Comparison of ENCODE assay signal across 1 cellular context in the genomic region with DNA sequence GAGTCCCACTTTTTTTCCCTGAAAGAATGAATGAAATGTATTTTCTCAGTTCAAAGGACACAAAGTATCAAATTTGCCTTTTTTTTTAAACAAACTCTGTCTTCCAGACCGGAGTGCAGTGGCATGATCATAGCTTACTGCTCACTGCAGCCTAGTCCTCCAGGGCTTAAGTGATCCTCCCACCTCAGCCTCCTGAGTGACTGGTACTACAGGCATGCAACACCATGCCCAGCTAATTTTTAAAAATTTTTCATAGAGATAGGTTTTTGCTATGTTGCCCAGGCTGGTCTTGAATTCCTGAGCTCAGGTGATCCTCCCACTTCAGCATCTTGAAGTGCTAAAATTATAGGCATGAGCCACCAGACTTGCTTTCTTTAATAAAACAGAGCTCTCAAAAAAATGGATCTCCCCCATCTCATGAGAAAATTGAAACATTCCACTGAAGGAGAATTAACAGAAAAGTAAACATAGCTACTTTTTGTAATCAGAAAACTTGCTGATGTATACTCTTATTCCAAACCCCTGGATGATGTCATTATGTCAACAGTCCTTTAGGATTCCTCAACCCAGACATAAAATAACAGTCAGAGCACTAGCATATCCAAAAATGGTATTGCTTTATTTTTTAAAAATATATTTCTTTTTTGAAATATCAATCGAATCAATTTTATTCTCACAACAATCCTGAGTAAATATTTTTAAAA.
A peak's percentile ranks its signal among the peaks of the same experiment; 100 is the strongest.
TF ChIP-seq lines count a peak whose summit lies in the region.

No MANE protein-coding gene starts in this region.

TF ChIP-seq in HEK293, 187 proteins besides CTCF, POLR2A, EP300 and RAD21 (continued from another document and continues in another):
- TF ChIP-seq, protein P1, sequence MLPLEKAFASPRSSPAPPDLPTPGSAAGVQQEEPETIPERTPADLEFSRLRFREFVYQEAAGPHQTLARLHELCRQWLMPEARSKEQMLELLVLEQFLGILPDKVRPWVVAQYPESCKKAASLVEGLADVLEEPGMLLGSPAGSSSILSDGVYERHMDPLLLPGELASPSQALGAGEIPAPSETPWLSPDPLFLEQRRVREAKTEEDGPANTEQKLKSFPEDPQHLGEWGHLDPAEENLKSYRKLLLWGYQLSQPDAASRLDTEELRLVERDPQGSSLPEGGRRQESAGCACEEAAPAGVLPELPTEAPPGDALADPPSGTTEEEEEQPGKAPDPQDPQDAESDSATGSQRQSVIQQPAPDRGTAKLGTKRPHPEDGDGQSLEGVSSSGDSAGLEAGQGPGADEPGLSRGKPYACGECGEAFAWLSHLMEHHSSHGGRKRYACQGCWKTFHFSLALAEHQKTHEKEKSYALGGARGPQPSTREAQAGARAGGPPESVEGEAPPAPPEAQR (tag by site-specific recombination; IDR thresholded peaks at IDR 0.05), result no peak
- TF ChIP-seq ZNF266 (tag by site-specific recombination; IDR thresholded peaks at IDR 0.05; ENCODE audit: low read depth) (no peak), GLI2 (tag by site-specific recombination; IDR thresholded peaks at IDR 0.05; ENCODE audit: borderline replicate concordance, low read depth) (no peak), ZNF521 (tag by site-specific recombination; IDR thresholded peaks at IDR 0.05) (no peak), ZNF561 (tag by site-specific recombination; IDR thresholded peaks at IDR 0.05; ENCODE audit: borderline replicate concordance) (no peak), OSR2 (tag by site-specific recombination; IDR thresholded peaks at IDR 0.05) (peak; percentile 84), ZNF202 (tag by site-specific recombination; IDR thresholded peaks at IDR 0.05; ENCODE audit: borderline replicate concordance) (no peak), ZNF677 (tag by site-specific recombination; IDR thresholded peaks at IDR 0.05) (no peak), ZBTB48 (tag by site-specific recombination; IDR thresholded peaks at IDR 0.05) (no peak), ZNF394 (tag by site-specific recombination; IDR thresholded peaks at IDR 0.05; ENCODE audit: borderline replicate concordance) (no peak), ZNF544 (tag by site-specific recombination; IDR thresholded peaks at IDR 0.05) (no peak), ZNF747 (tag by site-specific recombination; IDR thresholded peaks at IDR 0.05) (no peak), ZNF776 (tag by site-specific recombination; IDR thresholded peaks at IDR 0.05; ENCODE audit: borderline replicate concordance) (no peak), FEZF1 (tag by site-specific recombination; IDR thresholded peaks at IDR 0.05) (no peak), OVOL3 (tag by site-specific recombination; IDR thresholded peaks at IDR 0.05) (no peak), ZNF623 (tag by site-specific recombination; IDR thresholded peaks at IDR 0.05) (no peak), ZNF239 (tag by site-specific recombination; IDR thresholded peaks at IDR 0.05) (no peak), ZNF600 (tag by site-specific recombination; IDR thresholded peaks at IDR 0.05) (no peak), ZBTB20 (tag by site-specific recombination; IDR thresholded peaks at IDR 0.05) (no peak), BCL11B (tag by site-specific recombination; IDR thresholded peaks at IDR 0.05; ENCODE audit: low read depth) (no peak), ZNF132 (tag by site-specific recombination; IDR thresholded peaks at IDR 0.05; ENCODE audit: borderline replicate concordance) (no peak), KLF7 (tag by site-specific recombination; IDR thresholded peaks at IDR 0.05; ENCODE audit: borderline replicate concordance) (no peak), ZNF155 (tag by site-specific recombination; IDR thresholded peaks at IDR 0.05) (no peak), ZNF837 (tag by site-specific recombination; IDR thresholded peaks at IDR 0.05) (no peak), ZNF112 (tag by site-specific recombination; IDR thresholded peaks at IDR 0.05) (no peak), ZFHX2 (tag by site-specific recombination; conservative IDR thresholded peaks at IDR 0.05) (no peak), ZNF473 (tag by site-specific recombination; IDR thresholded peaks at IDR 0.05) (no peak), ZNF174 (tag by site-specific recombination; IDR thresholded peaks at IDR 0.05) (no peak), ZNF560 (tag by site-specific recombination; IDR thresholded peaks at IDR 0.05; ENCODE audit: borderline replicate concordance) (no peak), PRDM1 (tag by site-specific recombination; IDR thresholded peaks at IDR 0.05) (peak; percentile 52; the same call in 1 of the 2 replicates), SALL2 (tag by site-specific recombination; IDR thresholded peaks at IDR 0.05; ENCODE audit: borderline replicate concordance) (no peak), ZNF223 (tag by site-specific recombination; IDR thresholded peaks at IDR 0.05) (no peak), ZNF555 (tag by site-specific recombination; conservative IDR thresholded peaks at IDR 0.05) (no peak), SETDB1 (IDR thresholded peaks at IDR 0.05; ENCODE audit: insufficient read length, low read length) (no peak), REPIN1 (tag by site-specific recombination; IDR thresholded peaks at IDR 0.05; ENCODE audit: low read depth) (no peak), MZF1 (tag by site-specific recombination; IDR thresholded peaks at IDR 0.05; ENCODE audit: borderline replicate concordance) (no peak), ZNF350 (tag by site-specific recombination; IDR thresholded peaks at IDR 0.05) (no peak), ZBTB21 (tag by site-specific recombination; IDR thresholded peaks at IDR 0.05) (no peak; the same call in 1 of the 2 replicates), ZNF514 (tag by site-specific recombination; IDR thresholded peaks at IDR 0.05) (no peak), GLI4 (tag by site-specific recombination; IDR thresholded peaks at IDR 0.05) (no peak)
- TF ChIP-seq, protein P2, sequence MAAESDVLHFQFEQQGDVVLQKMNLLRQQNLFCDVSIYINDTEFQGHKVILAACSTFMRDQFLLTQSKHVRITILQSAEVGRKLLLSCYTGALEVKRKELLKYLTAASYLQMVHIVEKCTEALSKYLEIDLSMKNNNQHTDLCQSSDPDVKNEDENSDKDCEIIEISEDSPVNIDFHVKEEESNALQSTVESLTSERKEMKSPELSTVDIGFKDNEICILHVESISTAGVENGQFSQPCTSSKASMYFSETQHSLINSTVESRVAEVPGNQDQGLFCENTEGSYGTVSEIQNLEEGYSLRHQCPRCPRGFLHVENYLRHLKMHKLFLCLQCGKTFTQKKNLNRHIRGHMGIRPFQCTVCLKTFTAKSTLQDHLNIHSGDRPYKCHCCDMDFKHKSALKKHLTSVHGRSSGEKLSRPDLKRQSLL (tag by site-specific recombination; IDR thresholded peaks at IDR 0.05), result no peak
- TF ChIP-seq, protein P3, sequence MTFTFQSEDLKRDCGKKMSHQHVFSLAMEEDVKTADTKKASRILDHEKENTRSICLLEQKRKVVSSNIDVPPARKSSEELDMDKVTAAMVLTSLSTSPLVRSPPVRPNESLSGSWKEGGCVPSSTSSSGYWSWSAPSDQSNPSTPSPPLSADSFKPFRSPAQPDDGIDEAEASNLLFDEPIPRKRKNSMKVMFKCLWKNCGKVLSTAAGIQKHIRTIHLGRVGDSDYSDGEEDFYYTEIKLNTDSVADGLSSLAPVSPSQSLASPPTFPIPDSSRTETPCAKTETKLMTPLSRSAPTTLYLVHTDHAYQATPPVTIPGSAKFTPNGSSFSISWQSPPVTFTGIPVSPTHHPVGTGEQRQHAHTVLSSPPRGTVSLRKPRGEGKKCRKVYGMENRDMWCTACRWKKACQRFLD (tag by site-specific recombination; IDR thresholded peaks at IDR 0.05), result no peak
- TF ChIP-seq, protein P4, sequence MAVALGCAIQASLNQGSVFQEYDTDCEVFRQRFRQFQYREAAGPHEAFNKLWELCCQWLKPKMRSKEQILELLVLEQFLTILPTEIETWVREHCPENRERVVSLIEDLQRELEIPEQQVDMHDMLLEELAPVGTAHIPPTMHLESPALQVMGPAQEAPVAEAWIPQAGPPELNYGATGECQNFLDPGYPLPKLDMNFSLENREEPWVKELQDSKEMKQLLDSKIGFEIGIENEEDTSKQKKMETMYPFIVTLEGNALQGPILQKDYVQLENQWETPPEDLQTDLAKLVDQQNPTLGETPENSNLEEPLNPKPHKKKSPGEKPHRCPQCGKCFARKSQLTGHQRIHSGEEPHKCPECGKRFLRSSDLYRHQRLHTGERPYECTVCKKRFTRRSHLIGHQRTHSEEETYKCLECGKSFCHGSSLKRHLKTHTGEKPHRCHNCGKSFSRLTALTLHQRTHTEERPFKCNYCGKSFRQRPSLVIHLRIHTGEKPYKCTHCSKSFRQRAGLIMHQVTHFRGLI (tag by site-specific recombination; IDR thresholded peaks at IDR 0.05), result no peak
- TF ChIP-seq, protein P5, sequence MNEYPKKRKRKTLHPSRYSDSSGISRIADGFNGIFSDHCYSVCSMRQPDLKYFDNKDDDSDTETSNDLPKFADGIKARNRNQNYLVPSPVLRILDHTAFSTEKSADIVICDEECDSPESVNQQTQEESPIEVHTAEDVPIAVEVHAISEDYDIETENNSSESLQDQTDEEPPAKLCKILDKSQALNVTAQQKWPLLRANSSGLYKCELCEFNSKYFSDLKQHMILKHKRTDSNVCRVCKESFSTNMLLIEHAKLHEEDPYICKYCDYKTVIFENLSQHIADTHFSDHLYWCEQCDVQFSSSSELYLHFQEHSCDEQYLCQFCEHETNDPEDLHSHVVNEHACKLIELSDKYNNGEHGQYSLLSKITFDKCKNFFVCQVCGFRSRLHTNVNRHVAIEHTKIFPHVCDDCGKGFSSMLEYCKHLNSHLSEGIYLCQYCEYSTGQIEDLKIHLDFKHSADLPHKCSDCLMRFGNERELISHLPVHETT (tag by site-specific recombination; IDR thresholded peaks at IDR 0.05), result 0 out of 2 replicates have a peak, but pooled peaks have one; percentile 40
- TF ChIP-seq, protein P6, sequence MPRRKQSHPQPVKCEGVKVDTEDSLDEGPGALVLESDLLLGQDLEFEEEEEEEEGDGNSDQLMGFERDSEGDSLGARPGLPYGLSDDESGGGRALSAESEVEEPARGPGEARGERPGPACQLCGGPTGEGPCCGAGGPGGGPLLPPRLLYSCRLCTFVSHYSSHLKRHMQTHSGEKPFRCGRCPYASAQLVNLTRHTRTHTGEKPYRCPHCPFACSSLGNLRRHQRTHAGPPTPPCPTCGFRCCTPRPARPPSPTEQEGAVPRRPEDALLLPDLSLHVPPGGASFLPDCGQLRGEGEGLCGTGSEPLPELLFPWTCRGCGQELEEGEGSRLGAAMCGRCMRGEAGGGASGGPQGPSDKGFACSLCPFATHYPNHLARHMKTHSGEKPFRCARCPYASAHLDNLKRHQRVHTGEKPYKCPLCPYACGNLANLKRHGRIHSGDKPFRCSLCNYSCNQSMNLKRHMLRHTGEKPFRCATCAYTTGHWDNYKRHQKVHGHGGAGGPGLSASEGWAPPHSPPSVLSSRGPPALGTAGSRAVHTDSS (tag by site-specific recombination; IDR thresholded peaks at IDR 0.05), result no peak
- TF ChIP-seq, protein P7, sequence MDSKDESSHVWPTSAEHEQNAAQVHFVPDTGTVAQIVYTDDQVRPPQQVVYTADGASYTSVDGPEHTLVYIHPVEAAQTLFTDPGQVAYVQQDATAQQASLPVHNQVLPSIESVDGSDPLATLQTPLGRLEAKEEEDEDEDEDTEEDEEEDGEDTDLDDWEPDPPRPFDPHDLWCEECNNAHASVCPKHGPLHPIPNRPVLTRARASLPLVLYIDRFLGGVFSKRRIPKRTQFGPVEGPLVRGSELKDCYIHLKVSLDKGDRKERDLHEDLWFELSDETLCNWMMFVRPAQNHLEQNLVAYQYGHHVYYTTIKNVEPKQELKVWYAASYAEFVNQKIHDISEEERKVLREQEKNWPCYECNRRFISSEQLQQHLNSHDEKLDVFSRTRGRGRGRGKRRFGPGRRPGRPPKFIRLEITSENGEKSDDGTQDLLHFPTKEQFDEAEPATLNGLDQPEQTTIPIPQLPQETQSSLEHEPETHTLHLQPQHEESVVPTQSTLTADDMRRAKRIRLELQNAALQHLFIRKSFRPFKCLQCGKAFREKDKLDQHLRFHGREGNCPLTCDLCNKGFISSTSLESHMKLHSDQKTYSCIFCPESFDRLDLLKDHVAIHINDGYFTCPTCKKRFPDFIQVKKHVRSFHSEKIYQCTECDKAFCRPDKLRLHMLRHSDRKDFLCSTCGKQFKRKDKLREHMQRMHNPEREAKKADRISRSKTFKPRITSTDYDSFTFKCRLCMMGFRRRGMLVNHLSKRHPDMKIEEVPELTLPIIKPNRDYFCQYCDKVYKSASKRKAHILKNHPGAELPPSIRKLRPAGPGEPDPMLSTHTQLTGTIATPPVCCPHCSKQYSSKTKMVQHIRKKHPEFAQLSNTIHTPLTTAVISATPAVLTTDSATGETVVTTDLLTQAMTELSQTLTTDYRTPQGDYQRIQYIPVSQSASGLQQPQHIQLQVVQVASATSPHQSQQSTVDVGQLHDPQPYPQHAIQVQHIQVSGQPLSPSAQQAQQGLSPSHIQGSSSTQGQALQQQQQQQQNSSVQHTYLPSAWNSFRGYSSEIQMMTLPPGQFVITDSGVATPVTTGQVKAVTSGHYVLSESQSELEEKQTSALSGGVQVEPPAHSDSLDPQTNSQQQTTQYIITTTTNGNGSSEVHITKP (tag by site-specific recombination; IDR thresholded peaks at IDR 0.05), result peak; percentile 96
- TF ChIP-seq, protein P8, sequence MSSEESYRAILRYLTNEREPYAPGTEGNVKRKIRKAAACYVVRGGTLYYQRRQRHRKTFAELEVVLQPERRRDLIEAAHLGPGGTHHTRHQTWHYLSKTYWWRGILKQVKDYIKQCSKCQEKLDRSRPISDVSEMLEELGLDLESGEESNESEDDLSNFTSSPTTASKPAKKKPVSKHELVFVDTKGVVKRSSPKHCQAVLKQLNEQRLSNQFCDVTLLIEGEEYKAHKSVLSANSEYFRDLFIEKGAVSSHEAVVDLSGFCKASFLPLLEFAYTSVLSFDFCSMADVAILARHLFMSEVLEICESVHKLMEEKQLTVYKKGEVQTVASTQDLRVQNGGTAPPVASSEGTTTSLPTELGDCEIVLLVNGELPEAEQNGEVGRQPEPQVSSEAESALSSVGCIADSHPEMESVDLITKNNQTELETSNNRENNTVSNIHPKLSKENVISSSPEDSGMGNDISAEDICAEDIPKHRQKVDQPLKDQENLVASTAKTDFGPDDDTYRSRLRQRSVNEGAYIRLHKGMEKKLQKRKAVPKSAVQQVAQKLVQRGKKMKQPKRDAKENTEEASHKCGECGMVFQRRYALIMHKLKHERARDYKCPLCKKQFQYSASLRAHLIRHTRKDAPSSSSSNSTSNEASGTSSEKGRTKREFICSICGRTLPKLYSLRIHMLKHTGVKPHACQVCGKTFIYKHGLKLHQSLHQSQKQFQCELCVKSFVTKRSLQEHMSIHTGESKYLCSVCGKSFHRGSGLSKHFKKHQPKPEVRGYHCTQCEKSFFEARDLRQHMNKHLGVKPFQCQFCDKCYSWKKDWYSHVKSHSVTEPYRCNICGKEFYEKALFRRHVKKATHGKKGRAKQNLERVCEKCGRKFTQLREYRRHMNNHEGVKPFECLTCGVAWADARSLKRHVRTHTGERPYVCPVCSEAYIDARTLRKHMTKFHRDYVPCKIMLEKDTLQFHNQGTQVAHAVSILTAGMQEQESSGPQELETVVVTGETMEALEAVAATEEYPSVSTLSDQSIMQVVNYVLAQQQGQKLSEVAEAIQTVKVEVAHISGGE (tag by site-specific recombination; conservative IDR thresholded peaks at IDR 0.05; ENCODE audit: low read depth), result no peak
